8 cellular contexts compared by ENCODE assay signal in the genomic region with DNA sequence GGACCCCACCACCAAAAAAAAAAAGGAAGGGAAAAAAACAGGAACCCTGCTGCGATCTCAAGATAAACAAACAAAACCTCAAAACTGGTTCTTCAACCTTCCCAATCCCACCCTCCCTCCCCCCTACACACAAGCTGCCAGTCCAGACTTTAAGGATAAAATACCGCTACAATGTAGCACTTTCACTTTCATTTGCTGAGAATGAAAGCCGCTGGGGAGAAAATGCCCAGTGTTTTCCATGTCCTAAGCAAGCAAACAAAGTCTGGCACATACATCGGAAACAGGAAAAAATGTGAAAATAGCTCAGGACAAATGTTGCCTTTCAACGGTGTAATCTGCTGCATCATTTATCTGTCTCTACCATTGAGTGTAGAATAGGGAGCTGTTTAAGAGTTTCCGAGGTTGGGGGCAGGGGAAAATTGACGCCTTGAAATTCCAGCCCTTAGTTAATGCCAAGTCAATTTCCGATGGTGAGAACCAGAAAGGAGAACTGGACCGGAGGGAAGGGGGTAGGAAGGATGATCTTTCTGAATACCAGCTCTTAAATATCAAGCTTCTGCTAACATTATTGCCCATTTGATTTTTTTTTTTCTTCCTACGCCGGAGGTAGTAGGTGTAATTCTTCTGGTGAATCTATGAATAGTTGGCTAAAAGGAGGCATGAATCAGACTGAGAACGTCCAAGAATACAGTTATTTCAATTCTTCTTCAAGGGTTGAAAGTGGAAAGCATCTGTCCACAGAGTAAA. TPM values are rescaled to one million over a fixed set of nuclear protein-coding genes. Genes with fewer than 3 reads are reported as not detected.
DNase-seq lines count a peak whose midpoint lies in the region; ATAC-seq and TF ChIP-seq lines count a peak whose summit lies in the region.

No MANE protein-coding gene starts in this region.

- H3K27me3 ChIP-seq in BJ (ENCODE audit: control insufficient read depth, insufficient read depth, low read length) (no peaks in the 10 kb centered on the region), Panc1 (ENCODE audit: control insufficient read depth, insufficient read depth, low read length) (peaks cover 21% of the 10 kb centered on the region), stomach smooth muscle (ENCODE audit: control insufficient read depth in 1 of 2, insufficient read depth in 2 of 2, low read length in 2 of 2) (no peaks in the 10 kb centered on the region)

- H3K36me3 ChIP-seq in BJ (ENCODE audit: control insufficient read depth, insufficient read depth, low read length) (no peaks in the 10 kb centered on the region), Panc1 (ENCODE audit: control insufficient read depth, insufficient read depth, low read length) (no peaks in the 10 kb centered on the region), stomach smooth muscle (ENCODE audit: control insufficient read depth in 2 of 2, insufficient read depth in 2 of 2, low read length in 2 of 2) (no peaks in the 10 kb centered on the region)

- H3K4me3 ChIP-seq in BJ (ENCODE audit: low read depth, low read length) (peak overlapping the region; percentile 56), Panc1 (ENCODE audit: low read depth in 2 of 2, low read length in 2 of 2) (peak overlapping the region; percentile 58 to 70), choroid plexus epithelial cell (ENCODE audit: low read depth, low read length) (peak overlapping the region; percentile 64), stomach smooth muscle (ENCODE audit: low read length in 2 of 2) (peak overlapping the region; percentile 79 to 100)

- intact Hi-C loops in Panc1 (cut with micrococcal nuclease; ENCODE audit: unreplicated experiment) (loop anchor here (1.0 to 5.0 kb wide), 3 partner anchors 382 to 672 kb away; no protein-coding TSS in a partner anchor), left colon (cut with DNase I, micrococcal nuclease) (loop anchor here in 1 of 2 donors (5.0 to 10.0 kb wide), 3 partner anchors 381 to 668 kb away; no protein-coding TSS in a partner anchor), posterior vena cava (cut with DNase I) (loop anchor here (10.0 kb wide), 5 partner anchors 378 to 848 kb away; no protein-coding TSS in a partner anchor)

- ATAC-seq in Panc1 (no peak), left colon (peak; percentile 77)

- no peak overlapping the region; the same call in 1 of the 2 replicates for H3K27ac ChIP-seq in Panc1 (ENCODE audit: low read length)
- H3K27ac ChIP-seq in stomach smooth muscle (ENCODE audit: low read length), result peak overlapping the region; percentile 66

- no TSS peak for BruUV-seq in Panc1 (replicated peaks; lab: Mats Ljungman, UMichigan)

- peaks cover 9% of the 10 kb centered on the region for H3K4me1 ChIP-seq in Panc1 (ENCODE audit: control insufficient read depth, insufficient read depth, low read length)
- peaks cover 10% of the 10 kb centered on the region for H3K4me1 ChIP-seq in stomach smooth muscle (ENCODE audit: control insufficient read depth, insufficient read depth, low read length)

- in situ Hi-C loops in Panc1 (cut with HindIII; ENCODE audit: low pct_unique_long_range_greater_than_20kb, low sequenced_read_pairs), result no loop called here

- CTCF ChIA-PET in BJ (lab: Yijun Ruan, JAX), result interaction anchor here (0.6 to 4.8 kb wide), 24 partner anchors 17 to 1254 kb away, joined by 3 to 26 read pairs (median 4); no protein-coding TSS in a partner anchor
- CTCF ChIA-PET in Panc1 (lab: Charles Lee), result interaction anchor here (0.6 to 1.8 kb wide), 6 partner anchors 11 to 682 kb away, joined by 3 to 11 read pairs (median 5); no protein-coding TSS in a partner anchor

- no peaks in the 10 kb centered on the region for H3K9me3 ChIP-seq in Panc1 (ENCODE audit: control insufficient read depth, insufficient read depth, low read depth, low read length)
- no peaks in the 10 kb centered on the region for H3K9me3 ChIP-seq in stomach smooth muscle (ENCODE audit: control insufficient read depth in 2 of 2, low read length in 2 of 2)

- POLR2A ChIA-PET in BJ (lab: Charles Lee), result interaction anchor here (0.6 to 1.3 kb wide), 7 partner anchors 88 to 670 kb away, joined by 3 to 8 read pairs (median 4); no protein-coding TSS in a partner anchor
- POLR2A ChIA-PET in Panc1 (lab: Charles Lee), result no interaction called here

- DNase-seq in BJ (ENCODE audit: low read depth), result no peak
- peak; percentile 30 for DNase-seq in GM20000 (ENCODE audit: low spot score)
- DNase-seq in Panc1 (ENCODE audit: low read depth, low spot score), result no peak
- peak; percentile 81 for DNase-seq in choroid plexus epithelial cell (ENCODE audit: low read depth)
- DNase-seq in left colon, result peak in 1 of 2 donors; percentile 5
- no peak for DNase-seq in posterior vena cava (ENCODE audit: low spot score)
- no peak for DNase-seq in GDM1 (lab: John Stamatoyannopoulos, UW)

- peak overlapping the region; percentile 69 to 82 for H3K9ac ChIP-seq in stomach smooth muscle (ENCODE audit: low read length in 2 of 2)

- TF ChIP-seq CTCF in BJ (IDR thresholded peaks at IDR 0.05; ENCODE audit: insufficient read depth, low read depth, low read length), result no peak
- no peak for TF ChIP-seq CTCF in GM20000 (IDR thresholded peaks at IDR 0.05; ENCODE audit: extremely low read depth, missing control alignments)
- TF ChIP-seq CTCF in Panc1 (IDR thresholded peaks at IDR 0.05), result no peak
- no peak for TF ChIP-seq CTCF in choroid plexus epithelial cell (conservative IDR thresholded peaks at IDR 0.05; ENCODE audit: low read depth, low read length)

RNA-seq across cellular contexts. Expression of a gene that starts 1.2 kb away (rescaled TPM):
- 26.2 and 28.0 TPM in 2 replicates for polyA plus RNA-seq in BJ (2011; rRNA removed)
- 109 and 153 TPM in 2 replicates for polyA minus RNA-seq in BJ (2011; rRNA and poly(A)+ RNA removed)
- 0.64 TPM for total RNA-seq in Panc1 (2021; ENCODE audit: unreplicated experiment)
- not detected for polyA plus RNA-seq in Panc1 (2012; ENCODE audit: insufficient read length)
- total RNA-seq in left colon, result 1 to 10 TPM in 1 of 2 donors, under 1 TPM in 1; 0.46 to 1.3 TPM
- 10 to 100 TPM in 1 of 2 donors, 1 to 10 TPM in 1; 5.5 to 14.4 TPM for total RNA-seq in posterior vena cava

Comparison
In these comparisons a context has a peak if more than half of its experiments do, and no peak if none do; other contexts are left out.
1. DNase-seq: peak in GM20000 (single experiment) and choroid plexus epithelial cell (single experiment); none in BJ (single experiment), Panc1 (single experiment), posterior vena cava (single experiment) and GDM1 (single experiment).
2. Peak in every context shown above with its lines, with median percentiles within 50 percentile points of each other: H3K4me3 ChIP-seq.